ENCODE assay signal across 9 cellular contexts in genomic region chr11:122696662-122697061, GRCh38. TPM values are rescaled to one million over a fixed set of nuclear protein-coding genes. Genes with fewer than 3 reads are reported as not detected.
DNase-seq lines count a peak whose midpoint lies in the region; ATAC-seq and TF ChIP-seq lines count a peak whose summit lies in the region.
"Had no signal": no experiment of that assay in that cellular context is flagged by ENCODE, and none has a peak within 500 bp of the region (broad histone marks: within the 10 kb centered on the region; RNA-seq: fewer than 3 reads in every experiment).

No MANE protein-coding gene starts in this region.

- no peaks in the 10 kb centered on the region for H3K36me3 ChIP-seq in Caco-2 (ENCODE audit: control insufficient read depth, insufficient read depth, low read length)

- intact Hi-C loops in Caco-2 (cut with micrococcal nuclease; ENCODE audit: unreplicated experiment), result no loop called here
- intact Hi-C loops in dorsolateral prefrontal cortex (cut with DNase I), result no loop called here

- no peaks in the 10 kb centered on the region for H3K9me3 Mint-ChIP-seq in central memory CD8-positive, alpha-beta T cell
- no peaks in the 10 kb centered on the region for H3K9me3 Mint-ChIP-seq in Caco-2 (ENCODE audit: unreplicated experiment)

- H3K27me3 Mint-ChIP-seq in central memory CD8-positive, alpha-beta T cell, result no peaks in the 10 kb centered on the region
- no peaks in the 10 kb centered on the region for H3K27me3 Mint-ChIP-seq in Caco-2 (ENCODE audit: insufficient read depth, unreplicated experiment)

- H3K4me1 ChIP-seq in Caco-2, result peaks cover 11% of the 10 kb centered on the region; the same call in 1 of the 2 replicates

- H3K4me3 ChIP-seq in Caco-2 (ENCODE audit: low read depth, low read length) (no peak overlapping the region), dorsolateral prefrontal cortex (no peak overlapping the region)
- H3K4me3 ChIP-seq: skin epidermis had no signal

- CTCF ChIA-PET in Caco-2 (lab: Charles Lee), result no interaction called here

- H3K36me3 Mint-ChIP-seq in central memory CD8-positive, alpha-beta T cell (ENCODE audit: insufficient read depth), result no peaks in the 10 kb centered on the region
- no peaks in the 10 kb centered on the region for H3K36me3 Mint-ChIP-seq in Caco-2 (ENCODE audit: insufficient read depth, unreplicated experiment)

- peak overlapping the region; percentile 54 for H3K27ac Mint-ChIP-seq in central memory CD8-positive, alpha-beta T cell (ENCODE audit: low read depth)
- H3K27ac Mint-ChIP-seq in Caco-2 (ENCODE audit: unreplicated experiment), result no peak overlapping the region

- DNase-seq in UCSD-AML1 (lab: John Stamatoyannopoulos, UW; ENCODE audit: unreplicated experiment), result peak; percentile 25
- peak; percentile 30 to 35 for DNase-seq in central memory CD8-positive, alpha-beta T cell (ENCODE audit: low spot score in 2 of 2)
- peak; percentile 52 to 80 (median 66) for DNase-seq in stimulated activated naive CD4-positive, alpha-beta T cell (lab: John Stamatoyannopoulos, UW)
- DNase-seq in Caco-2, result no peak
- no peak for DNase-seq in dorsolateral prefrontal cortex
- DNase-seq in cerebellum (ENCODE audit: low spot score), result no peak

- H3K4me1 Mint-ChIP-seq in central memory CD8-positive, alpha-beta T cell, result peaks cover 65% of the 10 kb centered on the region
- H3K4me1 Mint-ChIP-seq in Caco-2 (ENCODE audit: low read depth, unreplicated experiment), result peaks cover 10% of the 10 kb centered on the region

- no peak for TF ChIP-seq CTCF in Caco-2 (IDR thresholded peaks at IDR 0.05; ENCODE audit: insufficient read depth in 1 of 2, low read depth in 1 of 2, low read length in 1 of 2, severe bottlenecking in 1 of 2, unreplicated experiment in 1 of 2)
- TF ChIP-seq CTCF in dorsolateral prefrontal cortex (IDR thresholded peaks at IDR 0.05 in 54 of 56, conservative IDR thresholded peaks at IDR 0.05 in 2 of 56; ENCODE audit: low read depth in 1 of 56, partially characterized antibody in 56 of 56), result no peak

- ATAC-seq in HG02759 (IDR thresholded peaks at IDR 0.05; ENCODE audit: unreplicated experiment), result peak; percentile 60
- ATAC-seq in central memory CD8-positive, alpha-beta T cell (replicated peaks; ENCODE audit: extremely low read depth, poor library complexity, severe bottlenecking), result peak; percentile 77
- ATAC-seq in GM18907 (IDR thresholded peaks at IDR 0.05; ENCODE audit: unreplicated experiment), result no peak

- POLR2A ChIA-PET in Caco-2 (lab: Charles Lee), result no interaction called here

- peak overlapping the region in 2 of 59 donors; percentile 28 to 31 for H3K27ac ChIP-seq in dorsolateral prefrontal cortex

- no peaks in the 10 kb centered on the region for H3K27me3 ChIP-seq in Caco-2 (replicated peaks; ENCODE audit: control insufficient read depth, insufficient read depth, low read length)
- no peaks in the 10 kb centered on the region for H3K27me3 ChIP-seq in dorsolateral prefrontal cortex

- H3K9me3 ChIP-seq in Caco-2, result no peaks in the 10 kb centered on the region

- peak overlapping the region; percentile 59 for H3K4me3 Mint-ChIP-seq in central memory CD8-positive, alpha-beta T cell
- H3K4me3 Mint-ChIP-seq in Caco-2 (ENCODE audit: unreplicated experiment), result no peak overlapping the region

- no TSS peak for BruUV-seq in Caco-2 (replicated peaks; lab: Mats Ljungman, UMichigan)

RNA-seq across cellular contexts. Expression of gene UBASH3B, which starts 41.1 kb away (rescaled TPM):
- total RNA-seq in Caco-2 (2022) (21.5 and 22.0 TPM in 2 replicates), dorsolateral prefrontal cortex (10 to 100 TPM in 119 of 120 experiments, 1 to 10 TPM in 1; 5.9 to 36.7 (median 18.6) TPM), cerebellum (57.3 TPM)

Comparison
In these comparisons a context has a peak if more than half of its experiments do, and no peak if none do; other contexts are left out.
1. DNase-seq: peak in UCSD-AML1 (single experiment), central memory CD8-positive, alpha-beta T cell (2 of 2) and stimulated activated naive CD4-positive, alpha-beta T cell (6 of 6); none in Caco-2 (0 of 2), dorsolateral prefrontal cortex (0 of 10) and cerebellum (single experiment).